Comparison of ENCODE assay signal across 1 cellular context in genomic region chr13:106471957-106472543, GRCh38.
TF ChIP-seq lines count a peak whose summit lies in the region.

No MANE protein-coding gene starts in this region.

TF ChIP-seq in GM12878, 131 proteins besides CTCF, POLR2A, EP300 and RAD21 (continued from another document):
- TF ChIP-seq ZNF592 (IDR thresholded peaks at IDR 0.05): no peak
- no peak for TF ChIP-seq NR2F1 (conservative IDR thresholded peaks at IDR 0.05)
- no peak for TF ChIP-seq TCF3 (IDR thresholded peaks at IDR 0.05; ENCODE audit: borderline replicate concordance, insufficient read depth, low read depth, low read length)
- TF ChIP-seq, protein P1, sequence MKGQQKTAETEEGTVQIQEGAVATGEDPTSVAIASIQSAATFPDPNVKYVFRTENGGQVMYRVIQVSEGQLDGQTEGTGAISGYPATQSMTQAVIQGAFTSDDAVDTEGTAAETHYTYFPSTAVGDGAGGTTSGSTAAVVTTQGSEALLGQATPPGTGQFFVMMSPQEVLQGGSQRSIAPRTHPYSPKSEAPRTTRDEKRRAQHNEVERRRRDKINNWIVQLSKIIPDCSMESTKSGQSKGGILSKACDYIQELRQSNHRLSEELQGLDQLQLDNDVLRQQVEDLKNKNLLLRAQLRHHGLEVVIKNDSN (IDR thresholded peaks at IDR 0.05; ENCODE audit: borderline replicate concordance, extremely low read length, insufficient read depth, low read depth, low read length): no peak
- TF ChIP-seq NFYA (IDR thresholded peaks at IDR 0.05; ENCODE audit: borderline replicate concordance, low read depth, low read length): no peak
- no peak for TF ChIP-seq NFIC (IDR thresholded peaks at IDR 0.05; ENCODE audit: low read depth, low read length)
- no peak for TF ChIP-seq SMAD5 (IDR thresholded peaks at IDR 0.05; ENCODE audit: low read depth)
- no peak for TF ChIP-seq YY1 (IDR thresholded peaks at IDR 0.05; ENCODE audit: low read depth, low read length)
- TF ChIP-seq DPF2 (IDR thresholded peaks at IDR 0.05): no peak
- TF ChIP-seq KLF5 (IDR thresholded peaks at IDR 0.05; ENCODE audit: partially characterized antibody): no peak
- no peak for TF ChIP-seq SP1 (IDR thresholded peaks at IDR 0.05; ENCODE audit: low read depth, low read length)
